In the genomic region with DNA sequence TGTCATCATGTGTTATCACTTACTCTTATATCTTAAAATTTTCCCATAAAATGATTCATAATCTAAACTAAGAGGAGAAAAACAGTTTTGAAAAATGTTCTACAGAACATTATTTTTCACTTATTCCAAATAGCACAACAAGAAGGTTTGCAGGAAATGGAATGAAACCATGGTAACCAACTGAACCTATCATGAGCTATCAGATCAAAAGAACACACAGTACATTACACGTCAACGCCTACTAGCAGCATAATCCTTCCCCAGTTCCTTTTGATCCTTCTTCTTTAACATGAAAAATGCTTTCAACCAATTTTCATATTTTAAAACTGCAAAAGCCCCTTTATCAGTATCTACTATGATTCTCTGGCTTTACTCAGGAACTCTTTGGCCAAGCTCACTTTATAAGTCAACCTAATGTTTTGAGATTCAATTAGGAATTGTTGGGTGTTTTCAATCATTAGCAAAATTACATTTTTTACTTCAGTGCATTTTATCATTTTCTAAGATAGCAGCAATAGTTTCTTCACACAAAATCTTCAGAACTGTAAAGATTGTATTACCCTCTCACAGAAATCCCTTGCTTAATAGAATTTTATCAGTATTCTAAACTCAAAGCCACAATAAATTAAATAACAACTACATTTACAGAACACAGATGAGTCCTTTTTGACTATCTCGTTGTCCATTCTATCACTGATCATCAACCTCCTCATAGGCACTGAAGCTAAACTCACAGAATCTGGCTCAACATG, we compare ENCODE assay signal across 14 cellular contexts.
DNase-seq lines count a peak whose midpoint lies in the region; ATAC-seq and TF ChIP-seq lines count a peak whose summit lies in the region.
"Had no signal": no experiment of that assay in that cellular context is flagged by ENCODE, and none has a peak within 500 bp of the region (broad histone marks: within the 10 kb centered on the region; RNA-seq: fewer than 3 reads in every experiment).

No MANE protein-coding gene starts in this region.

- no peaks in the 10 kb centered on the region for H3K36me3 Mint-ChIP-seq in CD8-positive, alpha-beta T cell
- H3K36me3 Mint-ChIP-seq in central memory CD8-positive, alpha-beta T cell (ENCODE audit: insufficient read depth): no peaks in the 10 kb centered on the region
- H3K36me3 Mint-ChIP-seq in stimulated activated effector memory CD8-positive, alpha-beta T cell treated with anti-CD3 and anti-CD28 coated beads, Interleukin-12 subunit alpha, Interleukin-12 subunit beta, amount 100 ng/mL, for 72 hours: no peaks in the 10 kb centered on the region
- H3K36me3 Mint-ChIP-seq: CD14-positive monocyte had no signal

- H3K9me3 Mint-ChIP-seq in CD8-positive, alpha-beta T cell: no peaks in the 10 kb centered on the region
- no peaks in the 10 kb centered on the region for H3K9me3 Mint-ChIP-seq in central memory CD8-positive, alpha-beta T cell
- H3K9me3 Mint-ChIP-seq in stimulated activated effector memory CD8-positive, alpha-beta T cell treated with anti-CD3 and anti-CD28 coated beads, Interleukin-12 subunit alpha, Interleukin-12 subunit beta, amount 100 ng/mL, for 72 hours: no peaks in the 10 kb centered on the region
- H3K9me3 Mint-ChIP-seq: CD14-positive monocyte had no signal

- H2AFZ ChIP-seq in neural cell (ENCODE audit: low read depth, low read length): peak overlapping the region; percentile 5

- H3K27me3 ChIP-seq in CD8-positive, alpha-beta T cell (ENCODE audit: insufficient read depth, low read length): no peaks in the 10 kb centered on the region
- no peaks in the 10 kb centered on the region for H3K27me3 ChIP-seq in neural cell (ENCODE audit: insufficient read depth, low read depth, low read length)
- H3K27me3 ChIP-seq: stomach had no signal

- DNase-seq in CD8-positive, alpha-beta T cell: no peak
- DNase-seq in OCI-M1 (lab: John Stamatoyannopoulos, UW): peak; percentile 44
- no peak for DNase-seq in central memory CD8-positive, alpha-beta T cell (ENCODE audit: low spot score in 2 of 2)
- DNase-seq in germinal center (ENCODE audit: low spot score): no peak
- DNase-seq in stimulated activated effector memory CD8-positive, alpha-beta T cell treated with anti-CD3 and anti-CD28 coated beads, Interleukin-12 subunit alpha, Interleukin-12 subunit beta, amount 100 ng/mL, for 72 hours (ENCODE audit: low spot score in 2 of 2): no peak
- DNase-seq in RWPE1 (ENCODE audit: low spot score): no peak
- DNase-seq: mesenchymal stem cell; NCI-H2171 treated with DMSO at 0.1 percent for 48 hours; stimulated activated CD4-positive, alpha-beta T cell treated with anti-CD3 and anti-CD28 coated beads, Interleukin-2, amount 100 ng/mL, for 48 hours; stomach had no signal

- intact Hi-C loops in CD8-positive, alpha-beta T cell (cut with DNase I, micrococcal nuclease): loop anchor here in 1 of 2 experiments (5.0 kb wide), 2 partner anchors 40 to 125 kb away; no protein-coding TSS in a partner anchor

- H3K4me3 Mint-ChIP-seq in CD8-positive, alpha-beta T cell: no peak overlapping the region
- no peak overlapping the region for H3K4me3 Mint-ChIP-seq in central memory CD8-positive, alpha-beta T cell
- no peak overlapping the region for H3K4me3 Mint-ChIP-seq in stimulated activated effector memory CD8-positive, alpha-beta T cell treated with anti-CD3 and anti-CD28 coated beads, Interleukin-12 subunit alpha, Interleukin-12 subunit beta, amount 100 ng/mL, for 72 hours
- H3K4me3 Mint-ChIP-seq: CD14-positive monocyte had no signal

- H3K79me2 ChIP-seq in neural cell (replicated peaks; ENCODE audit: insufficient read depth, low read length): no peaks in the 10 kb centered on the region

- H3K27ac Mint-ChIP-seq in CD8-positive, alpha-beta T cell: no peak overlapping the region
- no peak overlapping the region for H3K27ac Mint-ChIP-seq in central memory CD8-positive, alpha-beta T cell (ENCODE audit: low read depth)
- no peak overlapping the region for H3K27ac Mint-ChIP-seq in stimulated activated effector memory CD8-positive, alpha-beta T cell treated with anti-CD3 and anti-CD28 coated beads, Interleukin-12 subunit alpha, Interleukin-12 subunit beta, amount 100 ng/mL, for 72 hours

- POLR2A ChIA-PET in CD8-positive, alpha-beta T cell (lab: Charles Lee): interaction anchor here (0.6 kb wide), 2 partner anchors 12 to 111 kb away, joined by 3 to 4 read pairs; no protein-coding TSS in a partner anchor
- POLR2A ChIA-PET in RWPE1 (lab: Yijun Ruan, JAX; ENCODE audit: low non-redundant PET): no interaction called here

- no peaks in the 10 kb centered on the region for H3K9me2 ChIP-seq in neural cell (ENCODE audit: insufficient read depth, low read length)

- H3K36me3 ChIP-seq in CD8-positive, alpha-beta T cell (ENCODE audit: insufficient read depth, low read length): no peaks in the 10 kb centered on the region
- no peaks in the 10 kb centered on the region for H3K36me3 ChIP-seq in neural cell (ENCODE audit: insufficient read depth, low read length)
- H3K36me3 ChIP-seq: stomach had no signal

- ATAC-seq in CD8-positive, alpha-beta T cell: peak; percentile 80
- ATAC-seq in central memory CD8-positive, alpha-beta T cell (replicated peaks; ENCODE audit: extremely low read depth, poor library complexity, severe bottlenecking): peak; percentile 49
- no peak for ATAC-seq in stimulated activated effector memory CD8-positive, alpha-beta T cell treated with anti-CD3 and anti-CD28 coated beads, Interleukin-12 subunit alpha, Interleukin-12 subunit beta, amount 100 ng/mL, for 72 hours
- no peak for ATAC-seq in HG03045 (IDR thresholded peaks at IDR 0.05; ENCODE audit: unreplicated experiment)
- ATAC-seq: Panc1 had no signal

- H3K27ac ChIP-seq in CD8-positive, alpha-beta T cell (ENCODE audit: low read depth, low read length): no peak overlapping the region
- peak overlapping the region; percentile 94 for H3K27ac ChIP-seq in neural cell (ENCODE audit: low read length)
- no peak overlapping the region for H3K27ac ChIP-seq in RWPE1
- H3K27ac ChIP-seq: stomach had no signal

- H3F3A ChIP-seq in neural cell (ENCODE audit: insufficient read depth, low read length, poor library complexity, severe bottlenecking): no peaks in the 10 kb centered on the region

- no peaks in the 10 kb centered on the region for H3K27me3 Mint-ChIP-seq in CD8-positive, alpha-beta T cell (ENCODE audit: low read depth)
- no peaks in the 10 kb centered on the region for H3K27me3 Mint-ChIP-seq in central memory CD8-positive, alpha-beta T cell

- H3K9ac ChIP-seq in neural cell (ENCODE audit: low read length): peak overlapping the region; percentile 55

- TF ChIP-seq EP300 in neural cell (conservative IDR thresholded peaks at IDR 0.05; ENCODE audit: poor library complexity, severe bottlenecking): peak; percentile 42

- H3K4me1 ChIP-seq in CD8-positive, alpha-beta T cell (ENCODE audit: insufficient read depth, low read length): peaks cover 14% of the 10 kb centered on the region

- no peaks in the 10 kb centered on the region for H4K20me1 ChIP-seq in neural cell (ENCODE audit: insufficient read depth)

- peaks cover 20% of the 10 kb centered on the region for H3K4me1 Mint-ChIP-seq in CD8-positive, alpha-beta T cell (ENCODE audit: low read depth)
- H3K4me1 Mint-ChIP-seq in central memory CD8-positive, alpha-beta T cell: no peaks in the 10 kb centered on the region
- H3K4me1 Mint-ChIP-seq in stimulated activated effector memory CD8-positive, alpha-beta T cell treated with anti-CD3 and anti-CD28 coated beads, Interleukin-12 subunit alpha, Interleukin-12 subunit beta, amount 100 ng/mL, for 72 hours: peaks cover 6% of the 10 kb centered on the region
- H3K4me1 Mint-ChIP-seq: CD14-positive monocyte had no signal

- TF ChIP-seq RAD21 in neural cell (conservative IDR thresholded peaks at IDR 0.05): no peak

- CTCF ChIA-PET in CD8-positive, alpha-beta T cell (lab: Charles Lee): no interaction called here
- CTCF ChIA-PET in RWPE1 (lab: Yijun Ruan, JAX): interaction anchor here (0.6 to 1.2 kb wide), 3 partner anchors 127 to 439 kb away, joined by 3 to 4 read pairs (median 3); no protein-coding TSS in a partner anchor

- no peak overlapping the region for H3K4me3 ChIP-seq in CD8-positive, alpha-beta T cell (ENCODE audit: low read depth, low read length)
- peak overlapping the region; percentile 54 for H3K4me3 ChIP-seq in neural cell (ENCODE audit: low read length)
- H3K4me3 ChIP-seq: stomach had no signal

- TF ChIP-seq CTCF in CD8-positive, alpha-beta T cell (IDR thresholded peaks at IDR 0.05): no peak
- TF ChIP-seq CTCF in neural cell (IDR thresholded peaks at IDR 0.05; ENCODE audit: poor library complexity, severe bottlenecking): no peak
- no peak for TF ChIP-seq CTCF in RWPE1 (conservative IDR thresholded peaks at IDR 0.05; ENCODE audit: low read depth)

- H3K4me2 ChIP-seq in neural cell (ENCODE audit: low read length): peak overlapping the region; percentile 91

- no peaks in the 10 kb centered on the region for H3K9me3 ChIP-seq in CD8-positive, alpha-beta T cell (ENCODE audit: low read length)
- H3K9me3 ChIP-seq in neural cell (ENCODE audit: low read length): no peaks in the 10 kb centered on the region
- H3K9me3 ChIP-seq: stomach had no signal

TF ChIP-seq in neural cell, 6 proteins besides CTCF, POLR2A, EP300 and RAD21:
- TF ChIP-seq MXI1 (conservative IDR thresholded peaks at IDR 0.05; ENCODE audit: poor library complexity, severe bottlenecking): no peak
- peak; percentile 23 for TF ChIP-seq SMC3 (conservative IDR thresholded peaks at IDR 0.05; ENCODE audit: poor library complexity)
- TF ChIP-seq POLR2AphosphoS5 (IDR thresholded peaks at IDR 0.05): peak; percentile 85

Comparison
In these comparisons a context has a peak if more than half of its experiments do, and no peak if none do; other contexts are left out.
1. ATAC-seq: peak in CD8-positive, alpha-beta T cell (single experiment) and central memory CD8-positive, alpha-beta T cell (single experiment); none in stimulated activated effector memory CD8-positive, alpha-beta T cell treated with anti-CD3 and anti-CD28 coated beads, Interleukin-12 subunit alpha, Interleukin-12 subunit beta, amount 100 ng/mL, for 72 hours (single experiment) and HG03045 (single experiment).